Comparison of ENCODE assay signal across 8 cellular contexts in genomic region chr9:91422832-91423711, GRCh38. TPM values are rescaled to one million over a fixed set of nuclear protein-coding genes. Genes with fewer than 3 reads are reported as not detected.
DNase-seq lines count a peak whose midpoint lies in the region; ATAC-seq and TF ChIP-seq lines count a peak whose summit lies in the region.

No MANE protein-coding gene starts in this region.

- peaks cover 8% of the 10 kb centered on the region; the same call in 1 of the 2 replicates for H3K79me2 ChIP-seq in SU-DHL-6 (ENCODE audit: insufficient read depth, low read length)

- H4K20me1 ChIP-seq in SU-DHL-6 (ENCODE audit: low read depth, low read length): peaks cover 25% of the 10 kb centered on the region

- peaks cover 65% of the 10 kb centered on the region for H3K4me1 ChIP-seq in left ventricle myocardium inferior

- intact Hi-C loops in left ventricle myocardium inferior (cut with micrococcal nuclease): loop anchor here (10.0 kb wide), 1 partner anchor 508 kb away; no protein-coding TSS in a partner anchor
- intact Hi-C loops in posterior cingulate gyrus (cut with DNase I): loop anchor here (2.0 to 10.0 kb wide), 2 partner anchors 60 to 228 kb away; no protein-coding TSS in a partner anchor

- H3K4me3 ChIP-seq in SU-DHL-6 (ENCODE audit: insufficient read depth, low read length, poor library complexity, severe bottlenecking) (peak overlapping the region; percentile 98), left ventricle myocardium inferior (peak overlapping the region; percentile 81)

- peak overlapping the region; percentile 89 for H2AFZ ChIP-seq in SU-DHL-6 (ENCODE audit: low read depth, low read length, severe bottlenecking)

- H3K36me3 ChIP-seq in SU-DHL-6 (ENCODE audit: low read length) (no peaks in the 10 kb centered on the region), left ventricle myocardium inferior (no peaks in the 10 kb centered on the region)

- peak; percentile 43 for DNase-seq in D341Med (ENCODE audit: low spot score)
- DNase-seq in HT-29 (ENCODE audit: low spot score): peak; percentile 60
- DNase-seq in amniotic epithelial cell (ENCODE audit: low read depth): peak; percentile 80
- DNase-seq in left ventricle myocardium inferior: peak; percentile 56
- DNase-seq in posterior cingulate gyrus: peak; percentile 36 to 95 (median 58)
- no peak for DNase-seq in DMS153 (lab: John Stamatoyannopoulos, UW)

- ATAC-seq in GM21360 (IDR thresholded peaks at IDR 0.05; ENCODE audit: unreplicated experiment): peak; percentile 23

- no peaks in the 10 kb centered on the region for H3K27me3 ChIP-seq in SU-DHL-6 (ENCODE audit: low read length)
- H3K27me3 ChIP-seq in left ventricle myocardium inferior (ENCODE audit: low read depth): no peaks in the 10 kb centered on the region

- TF ChIP-seq CTCF in SU-DHL-6 (IDR thresholded peaks at IDR 0.05; ENCODE audit: insufficient read depth, low read length, poor library complexity, severe bottlenecking) (no peak), left ventricle myocardium inferior (IDR thresholded peaks at IDR 0.05; ENCODE audit: borderline replicate concordance) (peak; percentile 48)

- H3F3A ChIP-seq in SU-DHL-6 (ENCODE audit: insufficient read depth): no peaks in the 10 kb centered on the region

- H3K27ac ChIP-seq in SU-DHL-6 (ENCODE audit: low read depth, low read length) (no peak overlapping the region), left ventricle myocardium inferior (replicated peaks) (peak overlapping the region; percentile 95)

- no peaks in the 10 kb centered on the region for H3K9me2 ChIP-seq in SU-DHL-6 (replicated peaks; ENCODE audit: insufficient read depth, low read length)

- H3K4me2 ChIP-seq in SU-DHL-6 (ENCODE audit: low read depth, low read length, poor library complexity, severe bottlenecking): peak overlapping the region; percentile 87

- peak overlapping the region; percentile 67 for H3K9ac ChIP-seq in SU-DHL-6 (ENCODE audit: low read length)

- H3K9me3 ChIP-seq in SU-DHL-6 (ENCODE audit: insufficient read depth, low read length) (no peaks in the 10 kb centered on the region), left ventricle myocardium inferior (replicated peaks) (no peaks in the 10 kb centered on the region)

RNA-seq across cellular contexts. Expression of gene NFIL3, which starts 0.6 kb away (rescaled TPM):
- total RNA-seq in HT-29 (2014; rRNA removed; shearing (Covaris generic)): 1.2 and 1.4 TPM in 2 replicates
- total RNA-seq in left ventricle myocardium inferior: 25.6 TPM

Comparison
In these comparisons a context has a peak if more than half of its experiments do, and no peak if none do; other contexts are left out.
1. RNA of gene NFIL3, which starts 0.6 kb away (total RNA-seq): 25.6 TPM in left ventricle myocardium inferior (single experiment); 1.2 to 1.4 TPM in HT-29; every median in the first group is over 10 times any median in the second.